24 cellular contexts compared by ENCODE assay signal in the genomic region with DNA sequence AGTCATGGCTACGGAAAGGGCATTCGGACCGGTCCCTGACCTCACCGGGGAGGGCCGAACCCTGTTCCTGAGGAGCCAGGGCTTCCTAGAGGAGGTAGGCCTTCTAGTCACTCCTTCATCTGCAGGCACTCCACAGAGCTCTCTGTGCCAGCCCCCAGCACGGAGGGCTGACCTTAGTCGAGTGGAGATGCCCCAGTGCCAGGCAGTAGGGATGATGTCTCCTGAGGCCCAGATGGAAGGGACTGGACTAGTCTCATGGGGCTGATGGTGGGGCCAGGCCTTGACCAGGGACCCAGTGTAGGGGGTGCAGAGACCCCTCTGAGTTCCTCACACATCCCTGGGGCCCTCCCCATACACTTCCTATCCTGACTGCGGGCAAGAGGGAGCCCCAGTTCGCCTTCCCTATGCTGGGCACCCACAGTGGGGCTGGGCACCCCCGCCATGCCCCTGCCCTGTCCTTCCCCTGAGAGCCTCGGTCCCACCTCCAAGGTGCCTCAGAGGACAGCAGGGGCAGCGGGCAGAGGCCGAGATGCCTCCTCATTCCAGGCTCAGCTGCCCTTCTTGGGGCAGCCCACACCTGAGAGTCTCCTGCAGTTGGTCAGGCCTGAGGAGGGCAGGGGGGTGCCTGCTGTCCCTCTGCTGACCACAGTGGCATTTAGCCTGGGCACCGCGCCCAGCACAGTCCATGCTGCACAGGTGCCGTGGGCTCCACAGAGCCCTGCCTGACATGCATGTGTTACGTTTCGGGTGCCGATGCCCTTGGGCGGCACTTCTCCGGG.
"Had no signal": no experiment of that assay in that cellular context is flagged by ENCODE, and none has a peak within 500 bp of the region (broad histone marks: within the 10 kb centered on the region; RNA-seq: fewer than 3 reads in every experiment).

No MANE protein-coding gene starts in this region.

- H3K79me2 ChIP-seq: parathyroid adenoma had no signal

- H2AFZ ChIP-seq: neural progenitor cell, parathyroid adenoma had no signal

- H3K9ac ChIP-seq: neural progenitor cell, parathyroid adenoma had no signal

- H3K36me3 ChIP-seq: neural progenitor cell, prostate gland, sigmoid colon, thoracic aorta, transverse colon had no signal

- H3K4me1 ChIP-seq: neural progenitor cell, parathyroid adenoma, prostate gland had no signal

- FAIRE-seq: islet of Langerhans, small intestine had no signal

- H3K9me3 ChIP-seq: mucosa of descending colon, prostate gland, sigmoid colon, stomach, thoracic aorta, transverse colon had no signal

- H3K36me3 Mint-ChIP-seq: natural killer cell had no signal

- H3K27me3 ChIP-seq: dorsolateral prefrontal cortex, neural progenitor cell, sigmoid colon, stomach, transverse colon had no signal

- H3K4me3 Mint-ChIP-seq: natural killer cell, neural progenitor cell had no signal

- DNase-seq: cortex of kidney; effector CD8-positive, alpha-beta T cell; foreskin melanocyte; head of caudate nucleus; hippocampal formation; kidney glomerular epithelial cell; mammary epithelial cell; natural killer cell; occipital lobe; retina; sigmoid colon; small intestine; stimulated activated CD4-positive, alpha-beta T cell treated with anti-CD3 and anti-CD28 coated beads, Interleukin-12 subunit alpha, Interleukin-12 subunit beta, amount 100 ng/mL, for 4 hours; stimulated activated naive CD4-positive, alpha-beta T cell; stomach; substantia nigra; transverse colon had no signal

- H3K27ac ChIP-seq: neural progenitor cell, parathyroid adenoma, prostate gland, sigmoid colon, thoracic aorta, transverse colon had no signal

- H3K4me3 ChIP-seq: dorsolateral prefrontal cortex, mucosa of descending colon, neural progenitor cell, prostate gland, sigmoid colon, stomach, thoracic aorta, transverse colon had no signal

- ATAC-seq: natural killer cell had no signal

- H3K4me2 ChIP-seq: neural progenitor cell had no signal

- H3K9me3 Mint-ChIP-seq: natural killer cell, neural progenitor cell had no signal
